In genomic region chr5:136246632-136247031, GRCh38 we compare ENCODE assay signal across 2 cellular contexts.
TF ChIP-seq lines count a peak whose summit lies in the region.

No MANE protein-coding gene starts in this region.

TF ChIP-seq in GM23338, 12 proteins besides CTCF, POLR2A, EP300 and RAD21 (continued from another document):
- no peak for TF ChIP-seq REST (IDR thresholded peaks at IDR 0.05; ENCODE audit: unreplicated experiment)
- TF ChIP-seq NANOG (IDR thresholded peaks at IDR 0.05; ENCODE audit: borderline replicate concordance) = no peak
- TF ChIP-seq ZNF462 (CRISPR knock-in tag; IDR thresholded peaks at IDR 0.05) = no peak
- no peak for TF ChIP-seq POLR2AphosphoS5 (IDR thresholded peaks at IDR 0.05; ENCODE audit: low read depth)
- no peak for TF ChIP-seq EZH2 (IDR thresholded peaks at IDR 0.05; ENCODE audit: low read depth, unreplicated experiment)
- no peak for TF ChIP-seq STAT1 (IDR thresholded peaks at IDR 0.05; ENCODE audit: unreplicated experiment)
- no peak for TF ChIP-seq ZNF331 (CRISPR knock-in tag; IDR thresholded peaks at IDR 0.05; ENCODE audit: low read depth)

TF ChIP-seq in K562, 482 proteins besides CTCF, POLR2A, EP300 and RAD21 (continued from another document):
- no peak for TF ChIP-seq RNF219 (CRISPR knock-in tag; IDR thresholded peaks at IDR 0.05)
TF ChIP-seq in K562: peak in this region for 3.
